Comparison of ENCODE assay signal across 10 cellular contexts in the genomic region with DNA sequence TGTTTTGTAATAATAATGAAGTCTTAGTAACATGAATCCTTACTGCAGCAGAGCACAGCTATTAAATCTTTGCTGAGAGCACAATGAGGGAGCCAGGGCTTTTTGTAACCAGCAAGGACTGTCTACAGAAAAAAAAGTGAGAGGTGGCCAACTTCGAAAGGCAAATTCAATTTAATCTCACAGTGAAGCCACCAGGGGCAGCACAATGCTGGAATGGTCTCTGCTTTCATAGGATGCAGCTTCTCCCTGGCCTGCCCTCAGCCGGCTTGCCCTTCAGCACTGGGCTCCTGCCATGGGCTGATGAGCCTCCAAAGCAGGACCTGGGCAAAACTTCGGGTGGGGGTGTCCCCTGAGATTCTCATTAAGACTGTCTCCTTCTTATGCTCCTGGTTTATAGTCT.
A peak's percentile ranks its signal among the peaks of the same experiment; 100 is the strongest.
DNase-seq lines count a peak whose midpoint lies in the region; ATAC-seq and TF ChIP-seq lines count a peak whose summit lies in the region.
"Had no signal": no experiment of that assay in that cellular context is flagged by ENCODE, and none has a peak within 500 bp of the region (broad histone marks: within the 10 kb centered on the region; RNA-seq: fewer than 3 reads in every experiment).

No MANE protein-coding gene starts in this region.

- CTCF ChIA-PET in PC-3 (lab: Charles Lee) = no interaction called here

- H3K27ac ChIP-seq in PC-3 (ENCODE audit: low read length) = no peak overlapping the region
- H3K27ac ChIP-seq in fibroblast of lung (ENCODE audit: insufficient read depth, low read length) = no peak overlapping the region
- H3K27ac ChIP-seq in thyroid gland = peak overlapping the region in 2 of 3 donors; percentile 32 to 45
- H3K27ac ChIP-seq: BLaER1 treated with 17β-estradiol and CSF1 and Interleukin-3, amounts not matched to agents 10 nM and 100 nM had no signal

- H3K27me3 ChIP-seq in PC-3 (ENCODE audit: low read length) (no peaks in the 10 kb centered on the region), fibroblast of lung (ENCODE audit: control insufficient read depth, insufficient read depth, low read length) (no peaks in the 10 kb centered on the region), thyroid gland (no peaks in the 10 kb centered on the region)
- H3K27me3 ChIP-seq: BLaER1 treated with 17β-estradiol and CSF1 and Interleukin-3, amounts not matched to agents 10 nM and 100 nM had no signal

- no peaks in the 10 kb centered on the region for H3K9me2 ChIP-seq in PC-3 (replicated peaks; ENCODE audit: low read length)

- WGBS in thyroid gland, 2 donors = 54 to 69% methylated on average over 3 of the region's 3 CpGs

- no peak for ATAC-seq in PC-3
- no peak for ATAC-seq in esophagus mucosa

- H3K4me3 ChIP-seq in PC-3 (ENCODE audit: low read length) (no peak overlapping the region), fibroblast of lung (replicated peaks in 1 of 4; ENCODE audit: control extremely low read depth in 1 of 4, insufficient read depth in 1 of 4, low read depth in 3 of 4, low read length in 4 of 4) (no peak overlapping the region), thyroid gland (replicated peaks in 1 of 3) (no peak overlapping the region)
- H3K4me3 ChIP-seq: BLaER1 treated with 17β-estradiol and CSF1 and Interleukin-3, amounts not matched to agents 10 nM and 100 nM had no signal

- no TSS peak for BruUV-seq in PC-3 (replicated peaks; lab: Mats Ljungman, UMichigan)

- H3K4me1 ChIP-seq in PC-3 (ENCODE audit: insufficient read depth, low read length) (no peaks in the 10 kb centered on the region), fibroblast of lung (ENCODE audit: control insufficient read depth, extremely low read depth, insufficient read depth, low read length) (peaks cover 4% of the 10 kb centered on the region), thyroid gland (peaks cover 14% of the 10 kb centered on the region in 2 donors)

- POLR2A ChIA-PET in PC-3 (lab: Charles Lee; ENCODE audit: unreplicated experiment) = no interaction called here

- H3K79me2 ChIP-seq in PC-3 (ENCODE audit: low read length) (no peaks in the 10 kb centered on the region), fibroblast of lung (ENCODE audit: control insufficient read depth, insufficient read depth, low read length) (no peaks in the 10 kb centered on the region)

- TF ChIP-seq CTCF in PC-3 (conservative IDR thresholded peaks at IDR 0.05; ENCODE audit: low read depth, low read length) = peak; percentile 49
- TF ChIP-seq CTCF in fibroblast of lung (conservative IDR thresholded peaks at IDR 0.05 in 1 of 2, IDR thresholded peaks at IDR 0.05 in 1 of 2; ENCODE audit: low read depth in 1 of 2, low read length in 2 of 2) = peak; percentile 16 to 39
- TF ChIP-seq CTCF in thyroid gland (IDR thresholded peaks at IDR 0.05) = peak in 4 of 6 experiments; percentile 34 to 43 (median 38)

- no peaks in the 10 kb centered on the region for H3K9me3 ChIP-seq in PC-3 (ENCODE audit: low read length)
- no peaks in the 10 kb centered on the region for H3K9me3 ChIP-seq in fibroblast of lung (ENCODE audit: control insufficient read depth, insufficient read depth, low read depth, low read length)
- no peaks in the 10 kb centered on the region for H3K9me3 ChIP-seq in thyroid gland

- H3K4me2 ChIP-seq in PC-3 (ENCODE audit: low read length) (no peak overlapping the region), fibroblast of lung (ENCODE audit: extremely low read depth, insufficient read depth, low read length) (no peak overlapping the region)

- H2AFZ ChIP-seq in PC-3 (ENCODE audit: low read length) = no peak overlapping the region
- no peak overlapping the region for H2AFZ ChIP-seq in fibroblast of lung (ENCODE audit: low read length)

- no peaks in the 10 kb centered on the region for H3K36me3 ChIP-seq in PC-3 (ENCODE audit: low read depth, low read length)
- no peaks in the 10 kb centered on the region for H3K36me3 ChIP-seq in fibroblast of lung (ENCODE audit: control insufficient read depth, insufficient read depth, low read length)
- H3K36me3 ChIP-seq in thyroid gland = no peaks in the 10 kb centered on the region

- H4K20me1 ChIP-seq in PC-3 (ENCODE audit: low read length) = no peaks in the 10 kb centered on the region
- H4K20me1 ChIP-seq in fibroblast of lung (ENCODE audit: control insufficient read depth, extremely low read depth, insufficient read depth, low read length) = no peaks in the 10 kb centered on the region

- H3K9ac ChIP-seq in PC-3 (ENCODE audit: low read length) (no peak overlapping the region), fibroblast of lung (ENCODE audit: insufficient read depth, low read length) (no peak overlapping the region)
- H3K9ac ChIP-seq: BLaER1 treated with 17β-estradiol and CSF1 and Interleukin-3, amounts not matched to agents 10 nM and 100 nM had no signal

- H3F3A ChIP-seq in PC-3 (ENCODE audit: low read length, unreplicated experiment) = no peaks in the 10 kb centered on the region

- no peak for TF ChIP-seq POLR2A in thyroid gland (IDR thresholded peaks at IDR 0.05)

- intact Hi-C loops in PC-3 (cut with micrococcal nuclease) (no loop called here), thyroid gland (cut with DNase I) (no loop called here)

- peak; percentile 24 for DNase-seq in NCI-H82 (lab: John Stamatoyannopoulos, UW)
- DNase-seq in NCI-H82 treated with DMSO at 0.1 percent for 48 hours (lab: John Stamatoyannopoulos, UW; ENCODE audit: unreplicated experiment) = no peak
- peak; percentile 8 for DNase-seq in PC-3
- DNase-seq in fibroblast of lung (ENCODE audit: low read depth in 2 of 2) = peak; percentile 17 to 56
- peak; percentile 28 to 48 for DNase-seq in thyroid gland
- DNase-seq in A172 (ENCODE audit: low spot score) = no peak
- DNase-seq in NCI-H2171 (lab: John Stamatoyannopoulos, UW) = no peak
- DNase-seq: naive B cell had no signal

Comparison
In these comparisons a context has a peak if more than half of its experiments do, and no peak if none do; other contexts are left out.
1. DNase-seq: peak in NCI-H82 (single experiment), PC-3 (single experiment), fibroblast of lung (2 of 2) and thyroid gland (2 of 2); none in NCI-H82 treated with DMSO at 0.1 percent for 48 hours (single experiment), A172 (single experiment) and NCI-H2171 (single experiment).
2. H3K27ac ChIP-seq: peak in thyroid gland (2 of 3); none in PC-3 (single experiment) and fibroblast of lung (single experiment).
3. Peak in every context shown above with its lines, with median percentiles within 50 percentile points of each other: CTCF ChIP-seq.